In the genomic region with DNA sequence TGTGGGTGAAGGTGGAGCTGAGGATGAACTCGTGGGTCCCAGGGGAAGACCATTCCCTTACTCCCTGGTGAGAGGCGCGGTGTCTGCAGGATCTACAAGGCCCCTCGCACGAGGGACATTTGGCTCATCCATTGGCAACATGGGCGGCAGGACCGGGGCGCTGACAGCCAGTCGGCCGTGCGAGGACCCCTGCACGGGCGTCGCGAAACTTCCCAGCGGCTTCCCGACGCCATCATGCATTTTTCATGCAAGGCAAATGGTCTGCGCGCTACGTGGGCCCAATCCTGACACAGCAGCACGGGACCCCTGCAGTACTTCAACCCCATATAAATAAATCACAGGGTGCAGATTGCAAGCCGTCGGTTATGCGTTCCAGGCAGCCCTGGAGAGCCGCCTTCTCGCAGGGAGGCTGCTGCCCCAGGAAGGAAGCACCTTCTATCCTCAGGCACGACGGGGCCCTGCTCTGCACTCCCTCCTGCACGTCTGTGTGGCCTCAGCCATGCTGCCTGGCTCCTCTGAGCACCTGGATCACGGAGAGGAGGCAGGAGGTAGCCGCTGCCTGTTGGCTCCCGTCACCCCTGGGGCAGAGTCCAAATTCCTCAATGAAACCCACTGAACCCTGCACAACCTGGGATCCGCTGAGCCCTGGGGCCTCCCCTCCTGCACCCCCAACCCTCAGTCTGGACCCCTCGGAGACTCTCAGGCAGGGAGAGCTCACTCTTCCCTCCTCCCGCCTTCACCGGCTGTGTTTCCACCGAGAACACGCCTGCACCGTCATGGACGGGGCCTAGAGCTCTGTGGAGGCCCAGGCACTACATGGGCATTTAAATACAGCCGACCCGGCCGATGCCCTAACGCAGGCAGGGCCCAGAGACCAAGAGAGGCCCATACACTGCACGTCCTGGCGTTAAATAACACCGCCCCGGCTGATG, we compare ENCODE assay signal across 22 cellular contexts.
A peak's percentile ranks its signal among the peaks of the same experiment; 100 is the strongest.
DNase-seq lines count a peak whose midpoint lies in the region; ATAC-seq, FAIRE-seq and TF ChIP-seq lines count a peak whose summit lies in the region.
"Had no signal": no experiment of that assay in that cellular context is flagged by ENCODE, and none has a peak within 500 bp of the region (broad histone marks: within the 10 kb centered on the region; RNA-seq: fewer than 3 reads in every experiment).

No MANE protein-coding gene starts in this region.

- H3K4me3 ChIP-seq in HepG2 (replicated peaks in 1 of 3; ENCODE audit: insufficient read depth in 1 of 3, low read depth in 2 of 3, low read length in 3 of 3): no peak overlapping the region
- H3K4me3 ChIP-seq in right lobe of liver: no peak overlapping the region
- no peak overlapping the region for H3K4me3 ChIP-seq in neural progenitor cell
- H3K4me3 ChIP-seq: A549, GM23248 had no signal

- H2AFZ ChIP-seq in HepG2 (ENCODE audit: low read length) (no peak overlapping the region), neural progenitor cell (replicated peaks) (no peak overlapping the region)
- H2AFZ ChIP-seq: GM23248 had no signal

- TF ChIP-seq POLR2A in HepG2 (IDR thresholded peaks at IDR 0.05; ENCODE audit: insufficient read depth in 1 of 2, low read depth in 2 of 2, low read length in 2 of 2) (no peak), right lobe of liver (IDR thresholded peaks at IDR 0.05) (no peak)

- H3K36me3 Mint-ChIP-seq in neural progenitor cell: no peaks in the 10 kb centered on the region
- no peaks in the 10 kb centered on the region for H3K36me3 Mint-ChIP-seq in type B pancreatic cell

- H3K9me3 Mint-ChIP-seq in neural progenitor cell (no peaks in the 10 kb centered on the region), type B pancreatic cell (no peaks in the 10 kb centered on the region)
- H3K9me3 Mint-ChIP-seq: CD4-positive, alpha-beta T cell had no signal

- POLR2A ChIA-PET in HepG2 (lab: Yijun Ruan, JAX): no interaction called here

- H3K27ac Mint-ChIP-seq in neural progenitor cell: peak overlapping the region; percentile 74
- H3K27ac Mint-ChIP-seq in type B pancreatic cell: no peak overlapping the region
- H3K27ac Mint-ChIP-seq: CD4-positive, alpha-beta T cell; HFFc6 had no signal

- H3K9me3 ChIP-seq in HepG2 (ENCODE audit: low read length) (no peaks in the 10 kb centered on the region), right lobe of liver (no peaks in the 10 kb centered on the region), neural progenitor cell (ENCODE audit: low read depth) (no peaks in the 10 kb centered on the region)
- H3K9me3 ChIP-seq: A549 had no signal

- H3K27me3 ChIP-seq in HepG2 (ENCODE audit: control insufficient read depth in 1 of 2, insufficient read depth in 2 of 2, low read length in 2 of 2) (peaks cover 11 to 34% of the 10 kb centered on the region in 2 experiments; a peak in 3 of 5 replicates), right lobe of liver (no peaks in the 10 kb centered on the region), neural progenitor cell (no peaks in the 10 kb centered on the region)

- H3K4me3 Mint-ChIP-seq in neural progenitor cell (no peak overlapping the region), type B pancreatic cell (no peak overlapping the region)
- H3K4me3 Mint-ChIP-seq: CD4-positive, alpha-beta T cell; HFFc6 had no signal

- H3F3A ChIP-seq in neural progenitor cell (ENCODE audit: low read depth): peaks cover 5% of the 10 kb centered on the region

- BruUV-seq in HepG2 (replicated peaks; lab: Mats Ljungman, UMichigan): no TSS peak

- TF ChIP-seq RAD21 in HepG2 (CRISPR knock-in tag; IDR thresholded peaks at IDR 0.05): no peak

- H3K79me2 ChIP-seq in HepG2 (ENCODE audit: insufficient read depth, low read length) (no peaks in the 10 kb centered on the region), neural progenitor cell (ENCODE audit: low read depth) (no peaks in the 10 kb centered on the region)

- H3K27ac ChIP-seq in HepG2 (ENCODE audit: extremely low read length, insufficient read depth, low read length) (no peak overlapping the region), right lobe of liver (no peak overlapping the region), neural progenitor cell (no peak overlapping the region)
- H3K27ac ChIP-seq: 22Rv1, A549, C4-2B, GM23248, HL-60 had no signal

- no peak for FAIRE-seq in HepG2 (lab: Jason Lieb, UNC)
- FAIRE-seq: A549, GM12892, GM18507, H54 had no signal

- intact Hi-C loops in Right ventricle myocardium inferior (cut with DNase I) (no loop called here), left cardiac atrium (cut with DNase I) (no loop called here), HepG2 (cut with micrococcal nuclease; ENCODE audit: unreplicated experiment) (loop anchor here (10.0 kb wide), 1 partner anchor 54 kb away; no protein-coding TSS in a partner anchor), right lobe of liver (cut with DNase I) (no loop called here)

- TF ChIP-seq EP300 in HepG2 (IDR thresholded peaks at IDR 0.05; ENCODE audit: low read depth in 2 of 2, low read length in 2 of 2): no peak
- TF ChIP-seq EP300 in HepG2 (CRISPR knock-in tag; IDR thresholded peaks at IDR 0.05; ENCODE audit: borderline replicate concordance): no peak

- in situ Hi-C loops in HepG2 (cut with HindIII; ENCODE audit: extremely low pct_ligation_motif_present, low pct_unique_long_range_greater_than_20kb): no loop called here

- DNase-seq in Right ventricle myocardium inferior (ENCODE audit: missing footprints) (peak; percentile 44), left cardiac atrium (no peak), HepG2 (ENCODE audit: low spot score) (no peak), right lobe of liver (no peak), neural progenitor cell (ENCODE audit: low spot score) (no peak), retina (no peak), type B pancreatic cell (ENCODE audit: extremely low spot score, unreplicated experiment) (no peak)
- DNase-seq: AML-193; CD4-positive, alpha-beta T cell; DMS153; DMS79; GDM1; GM23248; HFFc6 had no signal

- H4K20me1 ChIP-seq in HepG2 (ENCODE audit: insufficient read depth, low read length) (no peaks in the 10 kb centered on the region), neural progenitor cell (ENCODE audit: low read depth) (no peaks in the 10 kb centered on the region)

- H3K27me3 Mint-ChIP-seq in neural progenitor cell (ENCODE audit: insufficient read depth, low read depth) (peaks cover 12% of the 10 kb centered on the region), type B pancreatic cell (no peaks in the 10 kb centered on the region)
- H3K27me3 Mint-ChIP-seq: CD4-positive, alpha-beta T cell had no signal

- TF ChIP-seq CTCF in HepG2 (CRISPR knock-in tag; IDR thresholded peaks at IDR 0.05) (no peak), right lobe of liver (IDR thresholded peaks at IDR 0.05) (no peak), neural progenitor cell (IDR thresholded peaks at IDR 0.05) (no peak), type B pancreatic cell (conservative IDR thresholded peaks at IDR 0.05) (no peak)

- H3K4me1 Mint-ChIP-seq in neural progenitor cell (peaks cover 20% of the 10 kb centered on the region), type B pancreatic cell (ENCODE audit: unreplicated experiment) (no peaks in the 10 kb centered on the region)

- ATAC-seq in Right ventricle myocardium inferior: no peak
- ATAC-seq in left cardiac atrium: no peak
- ATAC-seq in HepG2: peak; percentile 14
- no peak for ATAC-seq in right lobe of liver
- ATAC-seq: A549, HCT116 had no signal

- no peak overlapping the region for H3K4me2 ChIP-seq in HepG2 (ENCODE audit: low read depth, low read length)
- H3K4me2 ChIP-seq in neural progenitor cell: no peak overlapping the region
- H3K4me2 ChIP-seq: A549 had no signal

- H3K4me1 ChIP-seq in HepG2 (ENCODE audit: insufficient read depth, low read length): peaks cover 19% of the 10 kb centered on the region
- H3K4me1 ChIP-seq in right lobe of liver: no peaks in the 10 kb centered on the region
- no peaks in the 10 kb centered on the region for H3K4me1 ChIP-seq in neural progenitor cell
- H3K4me1 ChIP-seq: A549 had no signal

- WGBS in HepG2 (ENCODE audit: low lambda C conversion rate): 60% methylated on average over 19 of the region's 49 CpGs
- WGBS in right lobe of liver (ENCODE audit: insufficient coverage, low coverage, low lambda C conversion rate, missing lambda C conversion rate): 81% methylated on average over 13 of the region's 49 CpGs

- H3K9ac ChIP-seq in HepG2 (ENCODE audit: insufficient read depth, low read depth, low read length): no peak overlapping the region
- no peak overlapping the region for H3K9ac ChIP-seq in neural progenitor cell
- H3K9ac ChIP-seq: GM23248 had no signal

- no peaks in the 10 kb centered on the region for H3K36me3 ChIP-seq in HepG2 (replicated peaks in 1 of 2; ENCODE audit: control insufficient read depth in 1 of 2, insufficient read depth in 2 of 2, low read length in 2 of 2)
- H3K36me3 ChIP-seq in right lobe of liver: no peaks in the 10 kb centered on the region
- no peaks in the 10 kb centered on the region for H3K36me3 ChIP-seq in neural progenitor cell

- CTCF ChIA-PET in HepG2 (lab: Yijun Ruan, JAX; ENCODE audit: low intra/inter-chr PET ratio, low total read pairs): no interaction called here

TF ChIP-seq in HepG2, 621 proteins besides CTCF, POLR2A, EP300 and RAD21 (continues in another document):
- TF ChIP-seq ZNF263 (CRISPR knock-in tag; IDR thresholded peaks at IDR 0.05) (peak; percentile 94), TEF (CRISPR knock-in tag; IDR thresholded peaks at IDR 0.05) (no peak), EHMT2 (IDR thresholded peaks at IDR 0.05; ENCODE audit: borderline replicate concordance, low read depth, low read length) (no peak)
- TF ChIP-seq, protein P1, sequence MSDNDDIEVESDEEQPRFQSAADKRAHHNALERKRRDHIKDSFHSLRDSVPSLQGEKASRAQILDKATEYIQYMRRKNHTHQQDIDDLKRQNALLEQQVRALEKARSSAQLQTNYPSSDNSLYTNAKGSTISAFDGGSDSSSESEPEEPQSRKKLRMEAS (IDR thresholded peaks at IDR 0.05): 0 out of 2 replicates have a peak, but pooled peaks have one; percentile 36
- TF ChIP-seq, protein P2, sequence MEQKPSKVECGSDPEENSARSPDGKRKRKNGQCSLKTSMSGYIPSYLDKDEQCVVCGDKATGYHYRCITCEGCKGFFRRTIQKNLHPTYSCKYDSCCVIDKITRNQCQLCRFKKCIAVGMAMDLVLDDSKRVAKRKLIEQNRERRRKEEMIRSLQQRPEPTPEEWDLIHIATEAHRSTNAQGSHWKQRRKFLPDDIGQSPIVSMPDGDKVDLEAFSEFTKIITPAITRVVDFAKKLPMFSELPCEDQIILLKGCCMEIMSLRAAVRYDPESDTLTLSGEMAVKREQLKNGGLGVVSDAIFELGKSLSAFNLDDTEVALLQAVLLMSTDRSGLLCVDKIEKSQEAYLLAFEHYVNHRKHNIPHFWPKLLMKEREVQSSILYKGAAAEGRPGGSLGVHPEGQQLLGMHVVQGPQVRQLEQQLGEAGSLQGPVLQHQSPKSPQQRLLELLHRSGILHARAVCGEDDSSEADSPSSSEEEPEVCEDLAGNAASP (CRISPR knock-in tag; IDR thresholded peaks at IDR 0.05; ENCODE audit: borderline replicate concordance): no peak
